ENCODE assay signal across 18 cellular contexts in genomic region chr9:27475057-27475456, GRCh38. TPM values are rescaled to one million over a fixed set of nuclear protein-coding genes. Genes with fewer than 3 reads are reported as not detected.
DNase-seq lines count a peak whose midpoint lies in the region; ATAC-seq and TF ChIP-seq lines count a peak whose summit lies in the region.
"Had no signal": no experiment of that assay in that cellular context is flagged by ENCODE, and none has a peak within 500 bp of the region (broad histone marks: within the 10 kb centered on the region; RNA-seq: fewer than 3 reads in every experiment).

No MANE protein-coding gene starts in this region.

- intact Hi-C loops in breast epithelium (cut with DNase I; ENCODE audit: low total_unique reads) = no loop called here
- intact Hi-C loops in mammary epithelial cell (cut with micrococcal nuclease) = no loop called here
- intact Hi-C loops in right cardiac atrium (cut with DNase I) = no loop called here
- intact Hi-C loops in testis (cut with DNase I; ENCODE audit: low total_unique reads) = no loop called here

- H4K8ac ChIP-seq in neuronal stem cell (ENCODE audit: low read depth, low read length) = no peak overlapping the region

- no peak overlapping the region for H2BK12ac ChIP-seq in neuronal stem cell (ENCODE audit: low read length)

- ATAC-seq in right cardiac atrium = peak; percentile 64 to 74
- ATAC-seq in naive thymus-derived CD8-positive, alpha-beta T cell = no peak
- no peak for ATAC-seq in GM18517 (IDR thresholded peaks at IDR 0.05; ENCODE audit: unreplicated experiment)
- ATAC-seq: CD8-positive, alpha-beta T cell; HCT116 had no signal

- H4K91ac ChIP-seq in neuronal stem cell (ENCODE audit: low read depth, low read length, poor library complexity) = no peak overlapping the region

- TF ChIP-seq POLR2A in breast epithelium (IDR thresholded peaks at IDR 0.05) = no peak
- no peak for TF ChIP-seq POLR2A in testis (IDR thresholded peaks at IDR 0.05)

- no peak overlapping the region for H3K4ac ChIP-seq in neuronal stem cell (ENCODE audit: low read length)

- H3K36me3 Mint-ChIP-seq in naive thymus-derived CD8-positive, alpha-beta T cell = peaks cover 2 to 33% (median 26%) of the 10 kb centered on the region in 3 donors

- H3K27me3 ChIP-seq in breast epithelium (no peaks in the 10 kb centered on the region), mammary epithelial cell (ENCODE audit: insufficient read depth, low read length) (no peaks in the 10 kb centered on the region), right cardiac atrium (ENCODE audit: control insufficient read depth, insufficient read depth) (no peaks in the 10 kb centered on the region), testis (no peaks in the 10 kb centered on the region), neuronal stem cell (ENCODE audit: control insufficient read depth in 3 of 3, insufficient read depth in 3 of 3, low read depth in 1 of 3, low read length in 3 of 3) (no peaks in the 10 kb centered on the region)

- peaks cover 0 to 12% (median 0%) of the 10 kb centered on the region in 4 donors for H3K4me1 Mint-ChIP-seq in naive thymus-derived CD8-positive, alpha-beta T cell

- H3K4me1 ChIP-seq in breast epithelium (peaks cover 4 to 10% of the 10 kb centered on the region in 2 donors), mammary epithelial cell (ENCODE audit: insufficient read depth, low read length) (peaks cover 14% of the 10 kb centered on the region), right cardiac atrium (ENCODE audit: control insufficient read depth, insufficient read depth, low read length) (peaks cover 6% of the 10 kb centered on the region), testis (peaks cover 49% of the 10 kb centered on the region), neuronal stem cell (ENCODE audit: control insufficient read depth in 2 of 2, insufficient read depth in 1 of 2, low read depth in 1 of 2, low read length in 2 of 2) (peaks cover 0 to 17% of the 10 kb centered on the region in 2 donors)

- no peak overlapping the region for H3K23ac ChIP-seq in neuronal stem cell (ENCODE audit: low read depth, low read length, poor library complexity)

- peaks cover 72% of the 10 kb centered on the region for H3K79me2 ChIP-seq in mammary epithelial cell (ENCODE audit: insufficient read depth, low read length)

- no peak overlapping the region for H3K27ac Mint-ChIP-seq in naive thymus-derived CD8-positive, alpha-beta T cell
- H3K27ac Mint-ChIP-seq: CD8-positive, alpha-beta T cell had no signal

- H3K4me3 ChIP-seq in breast epithelium (no peak overlapping the region), mammary epithelial cell (replicated peaks in 1 of 3; ENCODE audit: insufficient read depth in 1 of 3, low read depth in 2 of 3, low read length in 3 of 3) (no peak overlapping the region), right cardiac atrium (ENCODE audit: low read length) (no peak overlapping the region), testis (no peak overlapping the region), neuronal stem cell (ENCODE audit: low read length in 2 of 2) (no peak overlapping the region)

- H2BK120ac ChIP-seq in neuronal stem cell (ENCODE audit: low read depth, low read length) = no peak overlapping the region

- H3K9me3 Mint-ChIP-seq in naive thymus-derived CD8-positive, alpha-beta T cell = peaks cover 4 to 25% (median 20%) of the 10 kb centered on the region in 9 donors

- H3K27ac ChIP-seq in breast epithelium (peak overlapping the region; percentile 5 to 30), mammary epithelial cell (ENCODE audit: insufficient read depth, low read depth, low read length) (no peak overlapping the region), caudate nucleus (ENCODE audit: low read depth, low read length) (peak overlapping the region; percentile 8), right cardiac atrium (ENCODE audit: low read length) (peak overlapping the region; percentile 62), testis (peak overlapping the region; percentile 39 to 62), neuronal stem cell (replicated peaks; ENCODE audit: low read length) (no peak overlapping the region)
- H3K27ac ChIP-seq: 22Rv1 had no signal

- H3K79me1 ChIP-seq in neuronal stem cell (ENCODE audit: low read depth, low read length) = peaks cover 4% of the 10 kb centered on the region

- POLR2A ChIA-PET in naive thymus-derived CD8-positive, alpha-beta T cell (lab: Charles Lee) = no interaction called here

- H2AK5ac ChIP-seq in neuronal stem cell (ENCODE audit: low read depth, low read length) = no peak overlapping the region

- H3K4me3 Mint-ChIP-seq in naive thymus-derived CD8-positive, alpha-beta T cell = no peak overlapping the region
- H3K4me3 Mint-ChIP-seq: CD14-positive monocyte; CD8-positive, alpha-beta T cell had no signal

- DNase-seq in breast epithelium (ENCODE audit: low spot score in 2 of 2) (no peak), mammary epithelial cell (no peak), caudate nucleus (lab: John Stamatoyannopoulos, UW) (no peak), right cardiac atrium (peak in 2 of 3 donors; percentile 56 to 57), testis (peak; percentile 28), neuronal stem cell (ENCODE audit: low spot score) (no peak)
- no peak for DNase-seq in naive thymus-derived CD8-positive, alpha-beta T cell
- DNase-seq: CD8-positive, alpha-beta T cell; COR-L47; DND-41; GF-D8 had no signal

- no peak overlapping the region for H3K14ac ChIP-seq in neuronal stem cell (ENCODE audit: low read length)

- no peak overlapping the region for H2BK15ac ChIP-seq in neuronal stem cell (ENCODE audit: low read length)

- CTCF ChIA-PET in mammary epithelial cell (lab: Charles Lee; ENCODE audit: low non-redundant PET) = no interaction called here

- H3K27me3 Mint-ChIP-seq in naive thymus-derived CD8-positive, alpha-beta T cell = no peaks in the 10 kb centered on the region

- in situ Hi-C loops in mammary epithelial cell (cut with MboI; ENCODE audit: low sequenced_read_pairs in 2 of 2) = no loop called here

- H3K9ac ChIP-seq in mammary epithelial cell (ENCODE audit: insufficient read depth, low read length) (no peak overlapping the region), neuronal stem cell (ENCODE audit: low read depth, low read length, poor library complexity) (no peak overlapping the region)

- H2AFZ ChIP-seq in mammary epithelial cell (ENCODE audit: low read depth, low read length) (no peak overlapping the region), neuronal stem cell (ENCODE audit: low read length) (no peak overlapping the region)

- no peaks in the 10 kb centered on the region for H4K20me1 ChIP-seq in mammary epithelial cell (ENCODE audit: insufficient read depth, low read length)

- WGBS in mammary epithelial cell (ENCODE audit: low coverage, missing lambda C conversion rate) = 100% methylated on average over 7 of the region's 7 CpGs
- 63% methylated on average over 7 of the region's 7 CpGs for WGBS in right cardiac atrium
- 52 to 88% methylated on average over 7 of the region's 7 CpGs for WGBS in testis, 2 donors
- WGBS in neuronal stem cell (ENCODE audit: extremely low coverage in 2 of 2, insufficient read length in 2 of 2, insufficient replicate concordance in 1 of 2), 2 donors = no CpG with 5 or more reads among the region's 7 CpGs

- H3K18ac ChIP-seq in neuronal stem cell (ENCODE audit: low read length) = no peak overlapping the region

- no peak overlapping the region for H2BK5ac ChIP-seq in neuronal stem cell (ENCODE audit: low read length)

- H3K4me2 ChIP-seq in mammary epithelial cell (ENCODE audit: insufficient read depth, low read depth, low read length) (no peak overlapping the region), neuronal stem cell (ENCODE audit: insufficient read depth, low read length, poor library complexity, severe bottlenecking) (no peak overlapping the region)

- no TSS peak for BruUV-seq in mammary epithelial cell (replicated peaks; lab: Mats Ljungman, UMichigan)

- TF ChIP-seq CTCF in breast epithelium (IDR thresholded peaks at IDR 0.05) = no peak
- no peak for TF ChIP-seq CTCF in mammary epithelial cell (conservative IDR thresholded peaks at IDR 0.05 in 1 of 2, IDR thresholded peaks at IDR 0.05 in 1 of 2; ENCODE audit: extremely low read depth in 1 of 2, insufficient read depth in 1 of 2, low read depth in 1 of 2, low read length in 2 of 2)
- TF ChIP-seq CTCF in testis (IDR thresholded peaks at IDR 0.05) = no peak

- H3K9me3 ChIP-seq in breast epithelium (peaks cover 0 to 6% of the 10 kb centered on the region in 2 donors), mammary epithelial cell (replicated peaks; ENCODE audit: insufficient read depth, low read length) (no peaks in the 10 kb centered on the region), right cardiac atrium (ENCODE audit: control insufficient read depth, low read length) (no peaks in the 10 kb centered on the region), testis (no peaks in the 10 kb centered on the region), neuronal stem cell (replicated peaks in 1 of 2; ENCODE audit: control insufficient read depth in 2 of 2, insufficient read depth in 1 of 2, low read depth in 1 of 2, low read length in 2 of 2) (peaks cover 0 to 34% of the 10 kb centered on the region in 2 donors)

- dilution Hi-C loops in mammary epithelial cell (cut with HindIII; ENCODE audit: low sequenced_read_pairs) = no loop called here

- no peaks in the 10 kb centered on the region for H3K36me3 ChIP-seq in breast epithelium
- no peaks in the 10 kb centered on the region for H3K36me3 ChIP-seq in mammary epithelial cell (ENCODE audit: insufficient read depth, low read length)
- no peaks in the 10 kb centered on the region for H3K36me3 ChIP-seq in testis (ENCODE audit: low read depth, missing control alignments)
- H3K36me3 ChIP-seq in neuronal stem cell (replicated peaks in 1 of 2; ENCODE audit: control insufficient read depth in 2 of 2, insufficient read depth in 2 of 2, low read length in 2 of 2) = peaks cover 0 to 60% of the 10 kb centered on the region in 2 donors

RNA-seq across cellular contexts. Expression of gene IFNK, which starts 49.0 kb away (rescaled TPM):
- total RNA-seq in breast epithelium = not detected
- not detected for total RNA-seq in mammary epithelial cell
- polyA plus RNA-seq in mammary epithelial cell = not detected
- not detected for polyA minus RNA-seq in mammary epithelial cell
- not detected for total RNA-seq in right cardiac atrium
- not detected for polyA plus RNA-seq in right cardiac atrium
- total RNA-seq in testis = not detected
- polyA plus RNA-seq in testis (ENCODE audit: insufficient read depth, low read depth, low replicate concordance) = not detected
- total RNA-seq in naive thymus-derived CD8-positive, alpha-beta T cell = not detected
- not detected for polyA plus RNA-seq in naive thymus-derived CD8-positive, alpha-beta T cell
- not detected for polyA plus RNA-seq in neuronal stem cell (2013, experiment 1 of 2)
- polyA plus RNA-seq in neuronal stem cell (2013, experiment 2 of 2) = not detected
- total RNA-seq: A673; CD8-positive, alpha-beta T cell; H4 had no signal
- polyA plus RNA-seq: BJ, CD14-positive monocyte had no signal

RNA-seq across cellular contexts. Expression of gene MOB3B, which starts 54.6 kb away (rescaled TPM):
- total RNA-seq in breast epithelium (10 to 100 TPM; 12.8 to 19.3 (median 13.1) TPM), mammary epithelial cell (10 to 100 TPM; 18.8 to 19.3 TPM), right cardiac atrium (1 to 10 TPM; 1.6 to 2.2 (median 2.1) TPM), testis (10 to 100 TPM; 17.5 to 23.2 TPM)
- polyA plus RNA-seq in mammary epithelial cell (14.9 TPM), right cardiac atrium (1.1 TPM), testis (ENCODE audit: insufficient read depth, low read depth, low replicate concordance) (9.1 TPM)
- polyA minus RNA-seq in mammary epithelial cell = 27.4 TPM
- total RNA-seq in naive thymus-derived CD8-positive, alpha-beta T cell = under 1 TPM; 0.73 to 0.93 TPM
- polyA plus RNA-seq in naive thymus-derived CD8-positive, alpha-beta T cell = under 1 TPM in 1 of 3 donors, not detected in 2; 0.10 TPM
- polyA plus RNA-seq in neuronal stem cell (2013, experiment 1 of 2) = 20.2 TPM
- 20.9 TPM for polyA plus RNA-seq in neuronal stem cell (2013, experiment 2 of 2)

Comparison
In these comparisons a context has a peak if more than half of its experiments do, and no peak if none do; other contexts are left out.
1. H3K27ac ChIP-seq: peak in breast epithelium (2 of 2), caudate nucleus (single experiment), right cardiac atrium (single experiment) and testis (2 of 2); none in mammary epithelial cell (single experiment) and neuronal stem cell (single experiment).
2. DNase-seq: peak in right cardiac atrium (2 of 3) and testis (single experiment); none in breast epithelium (0 of 2), mammary epithelial cell (single experiment), caudate nucleus (0 of 61), naive thymus-derived CD8-positive, alpha-beta T cell (0 of 10) and neuronal stem cell (single experiment).
3. ATAC-seq: peak in right cardiac atrium (2 of 2); none in naive thymus-derived CD8-positive, alpha-beta T cell (0 of 2) and GM18517 (single experiment).
4. RNA of gene MOB3B, which starts 54.6 kb away (total RNA-seq): 17.5 to 23.2 TPM in testis, 18.8 to 19.3 TPM in mammary epithelial cell and 12.8 to 19.3 TPM in breast epithelium; 1.6 to 2.2 TPM in right cardiac atrium and 0.73 to 0.93 TPM in naive thymus-derived CD8-positive, alpha-beta T cell; every median in the first group is over 4 times any median in the second.